ENCODE assay signal across 10 cellular contexts in genomic region chr3:13280856-13281656, GRCh38.
A peak's percentile ranks its signal among the peaks of the same experiment; 100 is the strongest.
DNase-seq lines count a peak whose midpoint lies in the region; TF ChIP-seq lines count a peak whose summit lies in the region.
"Had no signal": no experiment of that assay in that cellular context is flagged by ENCODE, and none has a peak within 500 bp of the region (broad histone marks: within the 10 kb centered on the region; RNA-seq: fewer than 3 reads in every experiment).

No MANE protein-coding gene starts in this region.

- CTCF ChIA-PET in MCF 10A (lab: Yijun Ruan, JAX): interaction anchor here (0.7 kb wide), 1 partner anchor 26 kb away, joined by 3 read pairs; no protein-coding TSS in a partner anchor

- H3K4me3 ChIP-seq in breast epithelium: peak overlapping the region; percentile 30 to 72 (median 56)
- H3K4me3 ChIP-seq in urinary bladder (ENCODE audit: low read depth, low read length): peak overlapping the region; percentile 75

- peaks cover 0 to 5% of the 10 kb centered on the region in 2 donors for H3K9me3 ChIP-seq in breast epithelium

- H3K4me3 Mint-ChIP-seq in MCF 10A (ENCODE audit: unreplicated experiment) (no peak overlapping the region), mesothelial cell of epicardium (peak overlapping the region; percentile 65)

- H3K36me3 ChIP-seq in breast epithelium: no peaks in the 10 kb centered on the region
- no peaks in the 10 kb centered on the region for H3K36me3 ChIP-seq in urinary bladder (ENCODE audit: insufficient read depth)

- H3K9me3 Mint-ChIP-seq in MCF 10A (ENCODE audit: unreplicated experiment) (peaks cover 11% of the 10 kb centered on the region), mesothelial cell of epicardium (peaks cover 11% of the 10 kb centered on the region)

- TF ChIP-seq CTCF in breast epithelium (IDR thresholded peaks at IDR 0.05) (no peak), MCF 10A (IDR thresholded peaks at IDR 0.05; ENCODE audit: unreplicated experiment) (no peak), mesothelial cell of epicardium (IDR thresholded peaks at IDR 0.05; ENCODE audit: unreplicated experiment) (no peak)

- no peak for TF ChIP-seq POLR2A in breast epithelium (IDR thresholded peaks at IDR 0.05)

- H3K36me3 Mint-ChIP-seq in MCF 10A (ENCODE audit: insufficient read depth, unreplicated experiment): no peaks in the 10 kb centered on the region
- H3K36me3 Mint-ChIP-seq in mesothelial cell of epicardium: peaks cover 9% of the 10 kb centered on the region

- intact Hi-C loops in breast epithelium (cut with DNase I; ENCODE audit: low total_unique reads): no loop called here
- intact Hi-C loops in MCF 10A (cut with micrococcal nuclease): no loop called here

- H3K4me1 ChIP-seq in breast epithelium (peaks cover 0 to 5% of the 10 kb centered on the region in 2 donors), urinary bladder (ENCODE audit: insufficient read depth) (no peaks in the 10 kb centered on the region)

- peaks cover 0 to 34% of the 10 kb centered on the region in 2 donors for H3K27me3 ChIP-seq in breast epithelium

- H3K27me3 Mint-ChIP-seq in MCF 10A (ENCODE audit: insufficient read depth, unreplicated experiment) (peaks cover 25% of the 10 kb centered on the region), mesothelial cell of epicardium (ENCODE audit: low read depth) (peaks cover 80% of the 10 kb centered on the region)

- 56% methylated on average over 23 of the region's 23 CpGs for WGBS in urinary bladder

- DNase-seq in breast epithelium (ENCODE audit: low spot score in 2 of 2) (no peak), MCF 10A (ENCODE audit: unreplicated experiment) (no peak), caudate nucleus (lab: John Stamatoyannopoulos, UW) (peak in 8 of 61 donors; percentile 7 to 73 (median 34)), mesothelial cell of epicardium (ENCODE audit: low spot score in 2 of 2, unreplicated experiment in 2 of 2) (no peak), NCI-H1694 treated with DMSO at 0.1 percent for 48 hours (lab: John Stamatoyannopoulos, UW) (no peak)
- no peak for DNase-seq in NK-92 treated with Interleukin-12 subunit alpha and Interleukin-12 subunit beta, amount 100 ng/mL, for 24 hours (lab: John Stamatoyannopoulos, UW)
- DNase-seq in activated CD8-positive, alpha-beta memory T cell treated with anti-CD3 and anti-CD28 coated beads, Interleukin-2, amount 50 U/mL, for 4 hours: no peak
- DNase-seq: NCI-H774 had no signal

- H3K27ac ChIP-seq in breast epithelium: peak overlapping the region; percentile 52 to 75
- peak overlapping the region; percentile 52 for H3K27ac ChIP-seq in caudate nucleus (ENCODE audit: low read depth, low read length)
- peak overlapping the region; percentile 75 for H3K27ac ChIP-seq in urinary bladder (ENCODE audit: low read depth)
- H3K27ac ChIP-seq: C4-2B had no signal

- H3K4me1 Mint-ChIP-seq in MCF 10A (ENCODE audit: insufficient read depth, unreplicated experiment) (no peaks in the 10 kb centered on the region), mesothelial cell of epicardium (peaks cover 17% of the 10 kb centered on the region)

- BruUV-seq in MCF 10A (replicated peaks; lab: Mats Ljungman, UMichigan): no TSS peak

- POLR2A ChIA-PET in MCF 10A (lab: Yijun Ruan, JAX): no interaction called here

- H3K27ac Mint-ChIP-seq in MCF 10A (ENCODE audit: low read depth, unreplicated experiment) (no peak overlapping the region), mesothelial cell of epicardium (no peak overlapping the region)
